Comparison of ENCODE assay signal across 2 cellular contexts in the genomic region with DNA sequence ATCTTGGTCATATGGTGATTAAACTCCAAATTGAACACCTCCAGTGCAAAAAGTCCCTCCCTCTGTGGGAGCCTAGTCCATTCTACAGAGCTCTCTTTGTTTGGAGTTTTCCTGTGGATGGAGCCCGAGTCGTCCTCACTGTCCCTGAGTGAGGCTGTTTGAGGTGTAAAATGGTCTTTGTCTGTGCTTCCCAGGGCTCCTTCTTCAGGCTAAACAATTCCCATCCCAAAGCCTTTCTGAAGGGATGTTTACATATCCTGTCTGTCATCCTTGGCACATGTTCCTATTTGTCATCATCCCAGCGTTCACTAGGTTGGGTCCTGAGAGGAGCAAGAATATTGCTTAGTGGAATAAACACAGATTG.
TF ChIP-seq lines count a peak whose summit lies in the region.

No MANE protein-coding gene starts in this region.

TF ChIP-seq in HCT116, 20 proteins besides CTCF, POLR2A, EP300 and RAD21:
- TF ChIP-seq, protein P1, sequence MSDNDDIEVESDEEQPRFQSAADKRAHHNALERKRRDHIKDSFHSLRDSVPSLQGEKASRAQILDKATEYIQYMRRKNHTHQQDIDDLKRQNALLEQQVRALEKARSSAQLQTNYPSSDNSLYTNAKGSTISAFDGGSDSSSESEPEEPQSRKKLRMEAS (IDR thresholded peaks at IDR 0.05): 0 out of 2 replicates have a peak, but pooled peaks have one; percentile 2
- TF ChIP-seq ELF1 (IDR thresholded peaks at IDR 0.05; ENCODE audit: borderline replicate concordance, low read depth): no peak
- no peak for TF ChIP-seq TCF7L2 (IDR thresholded peaks at IDR 0.05; ENCODE audit: borderline replicate concordance, extremely low read depth, insufficient read depth, insufficient read length)
- TF ChIP-seq EGR1 (IDR thresholded peaks at IDR 0.05; ENCODE audit: low read depth): no peak

TF ChIP-seq in endothelial cell of umbilical vein, 7 proteins besides CTCF, POLR2A, EP300 and RAD21:
- TF ChIP-seq, protein P1 (IDR thresholded peaks at IDR 0.05; ENCODE audit: insufficient read depth, insufficient read length): no peak
- TF ChIP-seq FOS (IDR thresholded peaks at IDR 0.05; ENCODE audit: borderline replicate concordance, insufficient read depth, low read length) (peak; percentile 11), POLR2AphosphoS5 (IDR thresholded peaks at IDR 0.05; ENCODE audit: insufficient read depth, low read depth, low read length) (peak; percentile 51), MYC (IDR thresholded peaks at IDR 0.05; ENCODE audit: low read depth, low read length) (no peak), JUN (IDR thresholded peaks at IDR 0.05; ENCODE audit: borderline replicate concordance, insufficient read depth, insufficient read length, low read depth) (no peak)
TF ChIP-seq in endothelial cell of umbilical vein: peak in this region for 2.
